In the genomic region with DNA sequence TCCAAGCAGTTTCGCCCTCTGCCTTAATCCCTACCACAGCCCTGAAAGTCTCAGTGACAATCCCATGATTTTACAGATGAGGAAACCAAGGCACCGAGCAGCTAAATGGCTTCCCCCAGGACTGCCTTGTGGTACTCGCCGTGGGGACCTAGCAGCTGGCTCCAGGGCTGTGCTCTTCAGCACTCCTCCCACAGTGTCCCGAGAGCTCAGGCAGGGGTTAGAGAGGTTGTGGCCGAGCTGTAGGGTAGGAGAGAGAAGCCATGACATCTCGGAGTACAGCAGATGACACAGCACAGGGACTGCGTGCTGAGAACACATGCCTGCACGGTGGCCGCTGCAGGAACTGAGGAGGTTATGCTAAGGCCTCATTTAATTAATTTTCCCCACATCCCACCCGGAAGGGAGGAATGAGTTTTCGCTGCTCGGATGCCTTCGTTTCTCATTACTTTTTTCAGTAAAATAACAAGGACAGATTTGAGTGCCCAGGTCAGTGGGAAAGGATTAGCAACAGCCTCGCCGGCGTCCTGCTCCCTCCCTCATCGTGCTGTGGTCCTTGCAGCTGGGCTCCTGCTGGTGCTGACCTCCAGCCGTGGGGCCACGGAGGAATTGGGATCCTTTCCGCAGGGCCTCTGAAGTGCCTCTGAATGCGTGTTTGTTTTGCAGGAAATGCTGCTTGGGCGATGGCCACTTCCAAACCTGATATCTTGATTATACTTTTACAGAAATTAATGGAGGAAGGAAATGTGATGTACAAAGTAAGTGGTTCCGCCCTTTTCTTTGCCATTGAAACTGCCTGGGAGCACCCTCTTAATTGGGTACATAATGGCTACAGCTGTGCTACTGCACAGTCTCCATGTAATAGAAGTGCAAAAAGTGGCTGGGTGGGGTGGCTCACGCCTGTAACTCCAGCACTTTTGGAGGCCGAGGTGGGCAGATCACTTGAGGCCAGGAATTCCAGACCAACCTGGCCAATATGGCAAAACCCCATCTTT, we compare ENCODE assay signal across 11 cellular contexts.
DNase-seq lines count a peak whose midpoint lies in the region; ATAC-seq and TF ChIP-seq lines count a peak whose summit lies in the region.
"Had no signal": no experiment of that assay in that cellular context is flagged by ENCODE, and none has a peak within 500 bp of the region (broad histone marks: within the 10 kb centered on the region; RNA-seq: fewer than 3 reads in every experiment).

No MANE protein-coding gene starts in this region.

- H3K36me3 ChIP-seq in psoas muscle (ENCODE audit: insufficient read depth in 1 of 2, low read depth in 1 of 2) (peaks cover 4 to 32% of the 10 kb centered on the region in 2 donors), tibial nerve (peaks cover 0 to 97% (median 0%) of the 10 kb centered on the region in 3 donors)

- no peaks in the 10 kb centered on the region for H3K9me3 ChIP-seq in psoas muscle
- H3K9me3 ChIP-seq in tibial nerve: no peaks in the 10 kb centered on the region
- H3K9me3 ChIP-seq: adrenal gland, MG63 had no signal

- H3K9me3 Mint-ChIP-seq in HFFc6: no peaks in the 10 kb centered on the region
- H3K9me3 Mint-ChIP-seq in activated CD4-positive, alpha-beta T cell treated with anti-CD3 and anti-CD28 coated beads, Interleukin-2, amount 10 ng/mL, durations not matched to agents 7 days and 5 days: no peaks in the 10 kb centered on the region

- TF ChIP-seq POLR2A in tibial nerve (IDR thresholded peaks at IDR 0.05): no peak

- TF ChIP-seq CTCF in HFFc6 (IDR thresholded peaks at IDR 0.05) (no peak), psoas muscle (IDR thresholded peaks at IDR 0.05) (no peak), tibial nerve (IDR thresholded peaks at IDR 0.05) (no peak)

- intact Hi-C loops in left ventricle myocardium superior (cut with micrococcal nuclease) (no loop called here), psoas muscle (cut with DNase I) (no loop called here)

- TF ChIP-seq EP300 in tibial nerve (IDR thresholded peaks at IDR 0.05): peak in 1 of 2 donors; percentile 8

- ATAC-seq in left ventricle myocardium superior (peak; percentile 46), psoas muscle (peak in 1 of 4 donors; percentile 48)

- H3K4me1 ChIP-seq in psoas muscle (peaks cover 9% of the 10 kb centered on the region), tibial nerve (no peaks in the 10 kb centered on the region)
- H3K4me1 ChIP-seq: adrenal gland had no signal

- DNase-seq in HFFc6 (no peak), NCI-H748 treated with DMSO at 0.1 percent for 48 hours (lab: John Stamatoyannopoulos, UW) (peak; percentile 64), left ventricle myocardium superior (peak; percentile 39), psoas muscle (no peak), islet precursor cell (no peak), T-helper 1 cell (no peak), tibial nerve (ENCODE audit: low spot score in 2 of 2) (no peak)
- no peak for DNase-seq in activated CD4-positive, alpha-beta T cell treated with anti-CD3 and anti-CD28 coated beads, Interleukin-2, amount 10 ng/mL, durations not matched to agents 7 days and 5 days
- DNase-seq: MG63, NCI-H526 had no signal

- H3K27me3 ChIP-seq in psoas muscle (ENCODE audit: insufficient read depth in 3 of 3, low read length in 2 of 3) (no peaks in the 10 kb centered on the region), tibial nerve (no peaks in the 10 kb centered on the region)
- H3K27me3 ChIP-seq: adrenal gland, MG63 had no signal

- peaks cover 23% of the 10 kb centered on the region for H3K36me3 Mint-ChIP-seq in HFFc6 (ENCODE audit: low read depth)
- H3K36me3 Mint-ChIP-seq in activated CD4-positive, alpha-beta T cell treated with anti-CD3 and anti-CD28 coated beads, Interleukin-2, amount 10 ng/mL, durations not matched to agents 7 days and 5 days (ENCODE audit: low read depth): no peaks in the 10 kb centered on the region

- H3K4me3 Mint-ChIP-seq in HFFc6: no peak overlapping the region
- no peak overlapping the region for H3K4me3 Mint-ChIP-seq in activated CD4-positive, alpha-beta T cell treated with anti-CD3 and anti-CD28 coated beads, Interleukin-2, amount 10 ng/mL, durations not matched to agents 7 days and 5 days

- peak overlapping the region; percentile 86 for H3K27ac Mint-ChIP-seq in HFFc6
- no peak overlapping the region for H3K27ac Mint-ChIP-seq in activated CD4-positive, alpha-beta T cell treated with anti-CD3 and anti-CD28 coated beads, Interleukin-2, amount 10 ng/mL, durations not matched to agents 7 days and 5 days

- 49 to 58% (median 52%) methylated on average over 26 of the region's 26 CpGs for WGBS in psoas muscle, 3 donors
- WGBS in tibial nerve, 2 donors: 65 to 74% methylated on average over 26 of the region's 26 CpGs

- peak overlapping the region; percentile 3 for H3K27ac ChIP-seq in psoas muscle
- peak overlapping the region in 1 of 4 donors; percentile 34 for H3K27ac ChIP-seq in tibial nerve

- no peaks in the 10 kb centered on the region for H3K27me3 Mint-ChIP-seq in HFFc6 (ENCODE audit: insufficient read depth)
- H3K27me3 Mint-ChIP-seq in activated CD4-positive, alpha-beta T cell treated with anti-CD3 and anti-CD28 coated beads, Interleukin-2, amount 10 ng/mL, durations not matched to agents 7 days and 5 days: no peaks in the 10 kb centered on the region

- CTCF ChIA-PET in activated CD4-positive, alpha-beta T cell treated with anti-CD3 and anti-CD28 coated beads, Interleukin-2, amount 10 ng/mL, durations not matched to agents 7 days and 5 days (lab: Charles Lee): interaction anchor here (1.4 kb wide), 1 partner anchor 11 kb away, joined by 3 read pairs; no protein-coding TSS in a partner anchor

- H3K4me3 ChIP-seq in psoas muscle (no peak overlapping the region), tibial nerve (no peak overlapping the region)
- H3K4me3 ChIP-seq: adrenal gland, MG63 had no signal

- POLR2A ChIA-PET in activated CD4-positive, alpha-beta T cell treated with anti-CD3 and anti-CD28 coated beads, Interleukin-2, amount 10 ng/mL, durations not matched to agents 7 days and 5 days (lab: Charles Lee): no interaction called here

- H3K4me1 Mint-ChIP-seq in HFFc6 (ENCODE audit: low read depth): peaks cover 39% of the 10 kb centered on the region
- peaks cover 26% of the 10 kb centered on the region for H3K4me1 Mint-ChIP-seq in activated CD4-positive, alpha-beta T cell treated with anti-CD3 and anti-CD28 coated beads, Interleukin-2, amount 10 ng/mL, durations not matched to agents 7 days and 5 days

Comparison
In these comparisons a context has a peak if more than half of its experiments do, and no peak if none do; other contexts are left out.
1. DNase-seq: peak in NCI-H748 treated with DMSO at 0.1 percent for 48 hours (single experiment) and left ventricle myocardium superior (single experiment); none in HFFc6 (single experiment), psoas muscle (0 of 2), activated CD4-positive, alpha-beta T cell treated with anti-CD3 and anti-CD28 coated beads, Interleukin-2, amount 10 ng/mL, durations not matched to agents 7 days and 5 days (single experiment), islet precursor cell (single experiment), T-helper 1 cell (0 of 5) and tibial nerve (0 of 2).